1 cellular context compared by ENCODE assay signal in genomic region chr2:128594953-128595677, GRCh38.
A peak's percentile ranks its signal among the peaks of the same experiment; 100 is the strongest.
TF ChIP-seq lines count a peak whose summit lies in the region.

No MANE protein-coding gene starts in this region.

TF ChIP-seq in HepG2, 621 proteins besides CTCF, POLR2A, EP300 and RAD21 (continued from another document and continues in another):
- TF ChIP-seq ZNF776 (CRISPR knock-in tag; IDR thresholded peaks at IDR 0.05), result no peak
- TF ChIP-seq ZNF10 (CRISPR knock-in tag; IDR thresholded peaks at IDR 0.05; ENCODE audit: borderline replicate concordance, low read depth), result no peak
- peak; percentile 55 for TF ChIP-seq SOX5 (CRISPR knock-in tag; IDR thresholded peaks at IDR 0.05; ENCODE audit: borderline replicate concordance)
- no peak for TF ChIP-seq ZNF253 (CRISPR knock-in tag; IDR thresholded peaks at IDR 0.05; ENCODE audit: borderline replicate concordance)
- TF ChIP-seq ZBTB34 (CRISPR knock-in tag; IDR thresholded peaks at IDR 0.05), result no peak
- no peak for TF ChIP-seq GMEB1 (CRISPR knock-in tag; IDR thresholded peaks at IDR 0.05; ENCODE audit: borderline replicate concordance)
- no peak for TF ChIP-seq CAMTA2 (CRISPR knock-in tag; IDR thresholded peaks at IDR 0.05; ENCODE audit: borderline replicate concordance)
- TF ChIP-seq IRF2 (CRISPR knock-in tag; IDR thresholded peaks at IDR 0.05), result peak; percentile 61; the same call in 1 of the 2 replicates
- TF ChIP-seq ARNT (IDR thresholded peaks at IDR 0.05), result no peak
- TF ChIP-seq ZNF772 (CRISPR knock-in tag; IDR thresholded peaks at IDR 0.05), result peak; percentile 37; the same call in 1 of the 2 replicates
- 0 out of 2 replicates have a peak, but pooled peaks have one; percentile 29 for TF ChIP-seq ZBTB33 (CRISPR knock-in tag; IDR thresholded peaks at IDR 0.05)
- no peak for TF ChIP-seq ZNF235 (CRISPR knock-in tag; IDR thresholded peaks at IDR 0.05; ENCODE audit: borderline replicate concordance)
- TF ChIP-seq HMG20A (CRISPR knock-in tag; IDR thresholded peaks at IDR 0.05; ENCODE audit: borderline replicate concordance), result no peak
- TF ChIP-seq THAP11 (CRISPR knock-in tag; IDR thresholded peaks at IDR 0.05), result peak; percentile 48; the same call in 1 of the 2 replicates
- no peak for TF ChIP-seq SALL2 (CRISPR knock-in tag; IDR thresholded peaks at IDR 0.05)
- no peak for TF ChIP-seq NFKB2 (CRISPR knock-in tag; IDR thresholded peaks at IDR 0.05; ENCODE audit: borderline replicate concordance)
- TF ChIP-seq NCOA5 (CRISPR knock-in tag; IDR thresholded peaks at IDR 0.05), result no peak
- no peak for TF ChIP-seq STAT5B (CRISPR knock-in tag; IDR thresholded peaks at IDR 0.05)
- no peak for TF ChIP-seq MTERF4 (CRISPR knock-in tag; IDR thresholded peaks at IDR 0.05)
- TF ChIP-seq REPIN1 (CRISPR knock-in tag; IDR thresholded peaks at IDR 0.05; ENCODE audit: borderline replicate concordance, low read depth), result no peak
- TF ChIP-seq RXRB (CRISPR knock-in tag; IDR thresholded peaks at IDR 0.05; ENCODE audit: borderline replicate concordance), result peak; percentile 79; the same call in 1 of the 2 replicates
- no peak for TF ChIP-seq ZNF891 (CRISPR knock-in tag; IDR thresholded peaks at IDR 0.05)
- TF ChIP-seq NFE2 (CRISPR knock-in tag; IDR thresholded peaks at IDR 0.05), result no peak
- 0 out of 2 replicates have a peak, but pooled peaks have one; percentile 35 for TF ChIP-seq ESRRA (CRISPR knock-in tag; IDR thresholded peaks at IDR 0.05; ENCODE audit: low read depth)
- peak; percentile 56 for TF ChIP-seq JARID2 (CRISPR knock-in tag; IDR thresholded peaks at IDR 0.05; ENCODE audit: insufficient replicate concordance)
- no peak for TF ChIP-seq ZFP36L1 (CRISPR knock-in tag; IDR thresholded peaks at IDR 0.05)
- peak; percentile 27; the same call in 1 of the 2 replicates for TF ChIP-seq MAX (IDR thresholded peaks at IDR 0.05)
- no peak for TF ChIP-seq ZNF530 (CRISPR knock-in tag; IDR thresholded peaks at IDR 0.05; ENCODE audit: low read depth)
- no peak for TF ChIP-seq ZNF558 (CRISPR knock-in tag; IDR thresholded peaks at IDR 0.05; ENCODE audit: borderline replicate concordance)
- no peak for TF ChIP-seq ZNF547 (CRISPR knock-in tag; IDR thresholded peaks at IDR 0.05)
- peak; percentile 30; the same call in 1 of the 2 replicates for TF ChIP-seq DPF2 (CRISPR knock-in tag; IDR thresholded peaks at IDR 0.05; ENCODE audit: borderline replicate concordance, low read depth)
- TF ChIP-seq ZXDC (CRISPR knock-in tag; IDR thresholded peaks at IDR 0.05), result no peak
- TF ChIP-seq PATZ1 (CRISPR knock-in tag; IDR thresholded peaks at IDR 0.05), result peak; percentile 46; the same call in 1 of the 2 replicates
- peak; percentile 47; the same call in 1 of the 2 replicates for TF ChIP-seq IKZF5 (CRISPR knock-in tag; IDR thresholded peaks at IDR 0.05)
- no peak for TF ChIP-seq MAZ (IDR thresholded peaks at IDR 0.05; ENCODE audit: borderline replicate concordance, low read depth, low read length)
- peak; percentile 54; the same call in 1 of the 2 replicates for TF ChIP-seq MAZ (CRISPR knock-in tag; IDR thresholded peaks at IDR 0.05; ENCODE audit: low read depth)
- TF ChIP-seq TSC22D2 (CRISPR knock-in tag; IDR thresholded peaks at IDR 0.05; ENCODE audit: borderline replicate concordance), result peak; percentile 54; the same call in 1 of the 2 replicates
- TF ChIP-seq KDM5A (IDR thresholded peaks at IDR 0.05; ENCODE audit: borderline replicate concordance, low read length), result no peak
- no peak for TF ChIP-seq TBL1XR1 (IDR thresholded peaks at IDR 0.05; ENCODE audit: borderline replicate concordance, low read length, partially characterized antibody)
- no peak for TF ChIP-seq ZKSCAN5 (CRISPR knock-in tag; IDR thresholded peaks at IDR 0.05)
- no peak for TF ChIP-seq ZBTB2 (CRISPR knock-in tag; IDR thresholded peaks at IDR 0.05; ENCODE audit: low read depth)
- TF ChIP-seq ZNF629 (CRISPR knock-in tag; conservative IDR thresholded peaks at IDR 0.05), result peak; percentile 97
- TF ChIP-seq ZNF883 (CRISPR knock-in tag; IDR thresholded peaks at IDR 0.05; ENCODE audit: not compliant biosample characterization), result peak; percentile 40
- TF ChIP-seq DNMT1 (CRISPR knock-in tag; IDR thresholded peaks at IDR 0.05), result no peak
- TF ChIP-seq KAT2B (IDR thresholded peaks at IDR 0.05; ENCODE audit: borderline replicate concordance, low read depth, low read length), result no peak
- no peak for TF ChIP-seq GATA4 (IDR thresholded peaks at IDR 0.05; ENCODE audit: borderline replicate concordance, low read depth)
- TF ChIP-seq ZNF143 (CRISPR knock-in tag; IDR thresholded peaks at IDR 0.05), result no peak
- no peak for TF ChIP-seq ZC3H13 (CRISPR knock-in tag; IDR thresholded peaks at IDR 0.05)
- TF ChIP-seq HDAC2 (CRISPR knock-in tag; IDR thresholded peaks at IDR 0.05), result peak; percentile 45
- peak; percentile 73 for TF ChIP-seq ZEB1 (IDR thresholded peaks at IDR 0.05; ENCODE audit: insufficient replicate concordance, low read depth)
- TF ChIP-seq TIGD3 (CRISPR knock-in tag; IDR thresholded peaks at IDR 0.05; ENCODE audit: borderline replicate concordance), result no peak
- TF ChIP-seq RBFOX2 (IDR thresholded peaks at IDR 0.05; ENCODE audit: low read depth, low read length), result no peak
- TF ChIP-seq EED (CRISPR knock-in tag; IDR thresholded peaks at IDR 0.05), result 0 out of 2 replicates have a peak, but pooled peaks have one; percentile 76
- TF ChIP-seq DRAP1 (CRISPR knock-in tag; IDR thresholded peaks at IDR 0.05), result peak; percentile 65; the same call in 1 of the 2 replicates
- TF ChIP-seq CEBPG (CRISPR knock-in tag; IDR thresholded peaks at IDR 0.05), result 0 out of 2 replicates have a peak, but pooled peaks have one; percentile 16
- TF ChIP-seq ATF7-NPFF (CRISPR knock-in tag; IDR thresholded peaks at IDR 0.05; ENCODE audit: low read depth), result no peak
